Comparison of ENCODE assay signal across 8 cellular contexts in genomic region chr16:67192781-67193260, GRCh38. TPM values are rescaled to one million over a fixed set of nuclear protein-coding genes. Genes with fewer than 3 reads are reported as not detected.
DNase-seq lines count a peak whose midpoint lies in the region; ATAC-seq and TF ChIP-seq lines count a peak whose summit lies in the region.

No MANE protein-coding gene starts in this region.

- no peaks in the 10 kb centered on the region for H3K27me3 ChIP-seq in CD4-positive, CD25-positive, alpha-beta regulatory T cell (ENCODE audit: control insufficient read depth, insufficient read depth, low read length)
- H3K27me3 ChIP-seq in MG63 (no peaks in the 10 kb centered on the region), neural cell (ENCODE audit: insufficient read depth, low read depth, low read length) (no peaks in the 10 kb centered on the region)
- no peaks in the 10 kb centered on the region for H3K27me3 ChIP-seq in effector memory CD4-positive, alpha-beta T cell (replicated peaks; ENCODE audit: control insufficient read depth, insufficient read depth, low read length, poor library complexity, severe bottlenecking)

- H3K9me3 ChIP-seq in CD4-positive, CD25-positive, alpha-beta regulatory T cell (ENCODE audit: control insufficient read depth in 2 of 2, low read length in 2 of 2) = no peaks in the 10 kb centered on the region
- no peaks in the 10 kb centered on the region for H3K9me3 ChIP-seq in MG63
- no peaks in the 10 kb centered on the region for H3K9me3 ChIP-seq in effector memory CD4-positive, alpha-beta T cell (ENCODE audit: control insufficient read depth, low read length)
- H3K9me3 ChIP-seq in neural cell (ENCODE audit: low read length) = no peaks in the 10 kb centered on the region

- H3K4me1 Mint-ChIP-seq in CD4-positive, CD25-positive, alpha-beta regulatory T cell = peaks cover 9 to 53% (median 29%) of the 10 kb centered on the region in 4 donors

- H3K4me2 ChIP-seq in neural cell (ENCODE audit: low read length) = peak overlapping the region; percentile 86

- H3K36me3 Mint-ChIP-seq in CD4-positive, CD25-positive, alpha-beta regulatory T cell = peaks cover 24% of the 10 kb centered on the region

- no peak for TF ChIP-seq RAD21 in neural cell (conservative IDR thresholded peaks at IDR 0.05)

- H3K79me2 ChIP-seq in neural cell (replicated peaks; ENCODE audit: insufficient read depth, low read length) = peaks cover 15% of the 10 kb centered on the region

- peak overlapping the region; percentile 78 for H3K27ac ChIP-seq in CD4-positive, CD25-positive, alpha-beta regulatory T cell (ENCODE audit: insufficient read depth, low read length, poor library complexity, severe bottlenecking)
- H3K27ac ChIP-seq in effector memory CD4-positive, alpha-beta T cell (ENCODE audit: insufficient read depth, low read length, poor library complexity, severe bottlenecking) = peak overlapping the region; percentile 85
- H3K27ac ChIP-seq in neural cell (ENCODE audit: low read length) = peak overlapping the region; percentile 48

- no peaks in the 10 kb centered on the region for H3K9me3 Mint-ChIP-seq in CD4-positive, CD25-positive, alpha-beta regulatory T cell

- DNase-seq in CD4-positive, CD25-positive, alpha-beta regulatory T cell = no peak
- no peak for DNase-seq in MG63
- no peak for DNase-seq in effector memory CD4-positive, alpha-beta T cell
- DNase-seq in NCI-H69 (lab: John Stamatoyannopoulos, UW) = no peak
- no peak for DNase-seq in hypothalamus (lab: John Stamatoyannopoulos, UW)
- DNase-seq in activated CD8-positive, alpha-beta memory T cell treated with anti-CD3 and anti-CD28 coated beads for 24 hours = no peak
- no peak for DNase-seq in SW480 (ENCODE audit: low spot score)

- H2AFZ ChIP-seq in neural cell (ENCODE audit: low read depth, low read length) = peak overlapping the region; percentile 52

- peak overlapping the region; percentile 83 to 87 (median 86) for H3K27ac Mint-ChIP-seq in CD4-positive, CD25-positive, alpha-beta regulatory T cell

- peak overlapping the region; percentile 82 for H3K4me3 ChIP-seq in CD4-positive, CD25-positive, alpha-beta regulatory T cell (ENCODE audit: low read depth, low read length)
- peak overlapping the region; percentile 81 for H3K4me3 ChIP-seq in MG63
- H3K4me3 ChIP-seq in effector memory CD4-positive, alpha-beta T cell (ENCODE audit: insufficient read depth, low read depth, low read length, poor library complexity, severe bottlenecking) = peak overlapping the region; percentile 73
- peak overlapping the region; percentile 100 for H3K4me3 ChIP-seq in neural cell (ENCODE audit: low read length)

- no peaks in the 10 kb centered on the region for H3F3A ChIP-seq in neural cell (ENCODE audit: insufficient read depth, low read length, poor library complexity, severe bottlenecking)

- no peak for ATAC-seq in CD4-positive, CD25-positive, alpha-beta regulatory T cell (ENCODE audit: low read depth in 2 of 2)

- no peak for TF ChIP-seq CTCF in neural cell (IDR thresholded peaks at IDR 0.05; ENCODE audit: poor library complexity, severe bottlenecking)

- TF ChIP-seq EP300 in neural cell (conservative IDR thresholded peaks at IDR 0.05; ENCODE audit: poor library complexity, severe bottlenecking) = no peak

- H3K9me2 ChIP-seq in neural cell (ENCODE audit: insufficient read depth, low read length) = no peaks in the 10 kb centered on the region

- H4K20me1 ChIP-seq in neural cell (ENCODE audit: insufficient read depth) = no peaks in the 10 kb centered on the region

- H3K9ac ChIP-seq in neural cell (ENCODE audit: low read length) = peak overlapping the region; percentile 89

- H3K4me3 Mint-ChIP-seq in CD4-positive, CD25-positive, alpha-beta regulatory T cell = peak overlapping the region; percentile 90 to 97 (median 94)

- peaks cover 41% of the 10 kb centered on the region for H3K36me3 ChIP-seq in CD4-positive, CD25-positive, alpha-beta regulatory T cell (ENCODE audit: control insufficient read depth, insufficient read depth, low read length)
- H3K36me3 ChIP-seq in MG63 (peaks cover 28% of the 10 kb centered on the region), neural cell (ENCODE audit: insufficient read depth, low read length) (no peaks in the 10 kb centered on the region)
- H3K36me3 ChIP-seq in effector memory CD4-positive, alpha-beta T cell (ENCODE audit: control insufficient read depth, insufficient read depth, low read length) = peaks cover 36% of the 10 kb centered on the region

- peaks cover 26% of the 10 kb centered on the region for H3K4me1 ChIP-seq in CD4-positive, CD25-positive, alpha-beta regulatory T cell (ENCODE audit: control insufficient read depth, insufficient read depth, low read length, poor library complexity, severe bottlenecking)
- H3K4me1 ChIP-seq in effector memory CD4-positive, alpha-beta T cell (ENCODE audit: control insufficient read depth, insufficient read depth, low read length, poor library complexity, severe bottlenecking) = peaks cover 26% of the 10 kb centered on the region

- no peaks in the 10 kb centered on the region for H3K27me3 Mint-ChIP-seq in CD4-positive, CD25-positive, alpha-beta regulatory T cell

TF ChIP-seq in neural cell, 6 proteins besides CTCF, POLR2A, EP300 and RAD21:
- no peak for TF ChIP-seq REST (IDR thresholded peaks at IDR 0.05; ENCODE audit: borderline replicate concordance)
- TF ChIP-seq POLR2AphosphoS5 (IDR thresholded peaks at IDR 0.05) = no peak
- TF ChIP-seq MXI1 (conservative IDR thresholded peaks at IDR 0.05; ENCODE audit: poor library complexity, severe bottlenecking) = no peak
- no peak for TF ChIP-seq SMC3 (conservative IDR thresholded peaks at IDR 0.05; ENCODE audit: poor library complexity)
- no peak for TF ChIP-seq TAF1 (IDR thresholded peaks at IDR 0.05; ENCODE audit: low read depth)
- TF ChIP-seq EZH2 (IDR thresholded peaks at IDR 0.05; ENCODE audit: borderline replicate concordance, insufficient read depth, low read length, poor library complexity, severe bottlenecking) = no peak

RNA-seq across cellular contexts. Expression of gene E2F4, which starts 0.9 kb away (rescaled TPM):
- 63.7 TPM for total RNA-seq in CD4-positive, CD25-positive, alpha-beta regulatory T cell
- 10 to 100 TPM; 46.8 to 54.9 (median 48.9) TPM for polyA plus RNA-seq in CD4-positive, CD25-positive, alpha-beta regulatory T cell
- 72.5 and 81.0 TPM in 2 replicates for total RNA-seq in MG63 (2014; rRNA removed; shearing (Covaris generic); ENCODE audit: low replicate concordance)
- 112 and 140 TPM in 2 replicates for polyA plus RNA-seq in neural cell
- 44.2 and 55.0 TPM in 2 replicates for polyA minus RNA-seq in neural cell

RNA-seq across cellular contexts. Expression of gene EXOC3L1, which starts 2.9 kb away (rescaled TPM):
- 0.86 TPM for total RNA-seq in CD4-positive, CD25-positive, alpha-beta regulatory T cell
- under 1 TPM in 2 of 4 donors, not detected in 2; 0.25 to 0.35 TPM for polyA plus RNA-seq in CD4-positive, CD25-positive, alpha-beta regulatory T cell
- total RNA-seq in MG63 (2014; rRNA removed; shearing (Covaris generic); ENCODE audit: low replicate concordance) = not detected in 2 replicates
- polyA plus RNA-seq in neural cell = 0.43 and 0.96 TPM in 2 replicates
- polyA minus RNA-seq in neural cell = not detected in 2 replicates

RNA-seq across cellular contexts. Expression of gene ELMO3, which starts 6.1 kb away (rescaled TPM):
- 2.2 TPM for total RNA-seq in CD4-positive, CD25-positive, alpha-beta regulatory T cell
- polyA plus RNA-seq in CD4-positive, CD25-positive, alpha-beta regulatory T cell = under 1 TPM in 1 of 4 donors, not detected in 3; 0.09 TPM
- total RNA-seq in MG63 (2014; rRNA removed; shearing (Covaris generic); ENCODE audit: low replicate concordance) = 1.9 TPM in 1 of 2 replicates, not detected in the other
- polyA plus RNA-seq in neural cell = 2.2 and 3.5 TPM in 2 replicates
- 0.49 and 1.5 TPM in 2 replicates for polyA minus RNA-seq in neural cell

RNA-seq across cellular contexts. Expression of gene MATCAP1, which starts 9.1 kb away (rescaled TPM):
- total RNA-seq in CD4-positive, CD25-positive, alpha-beta regulatory T cell = 19.6 TPM
- polyA plus RNA-seq in CD4-positive, CD25-positive, alpha-beta regulatory T cell = under 1 TPM in 1 of 4 donors, not detected in 3; 0.80 TPM
- total RNA-seq in MG63 (2014; rRNA removed; shearing (Covaris generic); ENCODE audit: low replicate concordance) = 5.7 and 8.5 TPM in 2 replicates
- 323 and 356 TPM in 2 replicates for polyA plus RNA-seq in neural cell
- polyA minus RNA-seq in neural cell = 135 and 176 TPM in 2 replicates

RNA-seq across cellular contexts. Expression of gene NOL3, which starts 22.5 kb away (rescaled TPM):
- 2.3 TPM for total RNA-seq in CD4-positive, CD25-positive, alpha-beta regulatory T cell
- not detected for polyA plus RNA-seq in CD4-positive, CD25-positive, alpha-beta regulatory T cell
- 9.9 and 16.5 TPM in 2 replicates for total RNA-seq in MG63 (2014; rRNA removed; shearing (Covaris generic); ENCODE audit: low replicate concordance)
- polyA plus RNA-seq in neural cell = 8.4 and 17.0 TPM in 2 replicates
- polyA minus RNA-seq in neural cell = 1.2 and 1.5 TPM in 2 replicates
